In the genomic region with DNA sequence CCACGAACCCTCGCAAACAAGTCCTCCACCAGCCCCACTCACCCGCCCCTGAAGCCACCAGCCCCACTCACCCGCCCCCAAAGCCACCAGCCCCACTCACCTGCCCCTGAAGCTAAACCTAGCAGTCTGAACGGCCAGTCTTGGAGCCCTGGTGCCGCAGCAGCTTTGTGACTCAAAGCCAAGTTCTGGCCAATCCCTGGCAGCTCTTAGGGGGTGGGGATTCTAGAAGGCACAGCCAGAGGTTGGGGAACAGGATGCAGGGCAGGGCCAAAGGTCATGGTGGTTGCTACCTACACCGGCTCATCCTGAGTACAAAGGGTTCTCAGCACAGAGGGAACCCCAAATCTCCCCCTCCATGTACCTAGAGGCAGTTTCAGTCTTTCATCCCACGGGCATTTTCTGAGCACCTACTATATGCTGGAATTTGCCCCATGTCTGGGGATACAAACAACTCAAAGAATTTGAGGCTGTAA, we compare ENCODE assay signal across 8 cellular contexts. TPM values are rescaled to one million over a fixed set of nuclear protein-coding genes. Genes with fewer than 3 reads are reported as not detected.
DNase-seq lines count a peak whose midpoint lies in the region; ATAC-seq and TF ChIP-seq lines count a peak whose summit lies in the region.

A gene with protein sequence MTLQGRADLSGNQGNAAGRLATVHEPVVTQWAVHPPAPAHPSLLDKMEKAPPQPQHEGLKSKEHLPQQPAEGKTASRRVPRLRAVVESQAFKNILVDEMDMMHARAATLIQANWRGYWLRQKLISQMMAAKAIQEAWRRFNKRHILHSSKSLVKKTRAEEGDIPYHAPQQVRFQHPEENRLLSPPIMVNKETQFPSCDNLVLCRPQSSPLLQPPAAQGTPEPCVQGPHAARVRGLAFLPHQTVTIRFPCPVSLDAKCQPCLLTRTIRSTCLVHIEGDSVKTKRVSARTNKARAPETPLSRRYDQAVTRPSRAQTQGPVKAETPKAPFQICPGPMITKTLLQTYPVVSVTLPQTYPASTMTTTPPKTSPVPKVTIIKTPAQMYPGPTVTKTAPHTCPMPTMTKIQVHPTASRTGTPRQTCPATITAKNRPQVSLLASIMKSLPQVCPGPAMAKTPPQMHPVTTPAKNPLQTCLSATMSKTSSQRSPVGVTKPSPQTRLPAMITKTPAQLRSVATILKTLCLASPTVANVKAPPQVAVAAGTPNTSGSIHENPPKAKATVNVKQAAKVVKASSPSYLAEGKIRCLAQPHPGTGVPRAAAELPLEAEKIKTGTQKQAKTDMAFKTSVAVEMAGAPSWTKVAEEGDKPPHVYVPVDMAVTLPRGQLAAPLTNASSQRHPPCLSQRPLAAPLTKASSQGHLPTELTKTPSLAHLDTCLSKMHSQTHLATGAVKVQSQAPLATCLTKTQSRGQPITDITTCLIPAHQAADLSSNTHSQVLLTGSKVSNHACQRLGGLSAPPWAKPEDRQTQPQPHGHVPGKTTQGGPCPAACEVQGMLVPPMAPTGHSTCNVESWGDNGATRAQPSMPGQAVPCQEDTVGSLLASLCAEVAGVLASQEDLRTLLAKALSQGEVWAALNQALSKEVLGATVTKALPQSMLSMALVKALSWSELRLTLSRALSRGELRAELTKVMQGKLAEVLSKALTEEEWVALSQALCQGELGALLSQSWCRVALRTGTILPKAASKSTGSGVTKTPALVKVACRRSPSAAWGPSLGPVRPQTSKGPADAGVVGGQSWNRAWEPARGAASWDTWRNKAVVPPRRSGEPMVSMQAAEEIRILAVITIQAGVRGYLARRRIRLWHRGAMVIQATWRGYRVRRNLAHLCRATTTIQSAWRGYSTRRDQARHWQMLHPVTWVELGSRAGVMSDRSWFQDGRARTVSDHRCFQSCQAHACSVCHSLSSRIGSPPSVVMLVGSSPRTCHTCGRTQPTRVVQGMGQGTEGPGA (N-terminal part only) (minus strand): TSS at position 150 of the 473 bp plus-strand sequence. CDS start 4,974 bp downstream, outside the sequence.

- peaks cover 29 to 49% of the 10 kb centered on the region in 2 donors for H3K4me1 ChIP-seq in left lung
- peaks cover 36 to 61% of the 10 kb centered on the region in 2 donors for H3K4me1 ChIP-seq in thoracic aorta (ENCODE audit: control insufficient read depth in 1 of 2, low read depth in 2 of 2)

- peak within 1 kb of the TSS; percentile 3 for H3K4me3 Mint-ChIP-seq in activated CD4-positive, alpha-beta T cell treated with anti-CD3 and anti-CD28 coated beads for 36 hours

- ATAC-seq in activated CD4-positive, alpha-beta T cell treated with anti-CD3 and anti-CD28 coated beads for 36 hours, result peak; percentile 63
- ATAC-seq in left lung (no peak), thoracic aorta (ENCODE audit: insufficient number of reproducible peaks, low FRiP score, low read depth) (no peak), HG03565 (IDR thresholded peaks at IDR 0.05; ENCODE audit: unreplicated experiment) (no peak), GM18502 (IDR thresholded peaks at IDR 0.05; ENCODE audit: poor library complexity, unreplicated experiment) (no peak)

- H3K36me3 Mint-ChIP-seq in activated CD4-positive, alpha-beta T cell treated with anti-CD3 and anti-CD28 coated beads for 36 hours (ENCODE audit: low read depth), result peaks cover 21% of the 10 kb centered on the region

- H3K36me3 ChIP-seq in left lung (peaks cover 0 to 22% of the 10 kb centered on the region in 2 donors), thoracic aorta (peaks cover 21% of the 10 kb centered on the region)

- in situ Hi-C loops in astrocyte of the cerebellum (cut with HindIII; ENCODE audit: low sequenced_read_pairs), result no loop called here

- H3K27ac ChIP-seq in left lung, result peak within 1 kb of the TSS; percentile 47 to 58
- H3K27ac ChIP-seq in thoracic aorta, result peak within 1 kb of the TSS; percentile 50 to 58

- H3K9me3 Mint-ChIP-seq in activated CD4-positive, alpha-beta T cell treated with anti-CD3 and anti-CD28 coated beads for 36 hours (ENCODE audit: low read depth), result no peaks in the 10 kb centered on the region

- H3K27ac Mint-ChIP-seq in activated CD4-positive, alpha-beta T cell treated with anti-CD3 and anti-CD28 coated beads for 36 hours, result peak within 1 kb of the TSS; percentile 8

- H3K4me1 Mint-ChIP-seq in activated CD4-positive, alpha-beta T cell treated with anti-CD3 and anti-CD28 coated beads for 36 hours, result peaks cover 34% of the 10 kb centered on the region

- intact Hi-C loops in activated CD4-positive, alpha-beta T cell treated with anti-CD3 and anti-CD28 coated beads for 36 hours (cut with DNase I, micrococcal nuclease), result no loop called here
- intact Hi-C loops in left lung (cut with DNase I), result no loop called here

- no peaks in the 10 kb centered on the region for H3K27me3 Mint-ChIP-seq in activated CD4-positive, alpha-beta T cell treated with anti-CD3 and anti-CD28 coated beads for 36 hours

- no peaks in the 10 kb centered on the region for H3K9me3 ChIP-seq in left lung
- H3K9me3 ChIP-seq in thoracic aorta, result no peaks in the 10 kb centered on the region

- POLR2A ChIA-PET in activated CD4-positive, alpha-beta T cell treated with anti-CD3 and anti-CD28 coated beads for 36 hours (lab: Charles Lee), result interaction anchor here (0.6 to 11.4 kb wide), 4 partner anchors 26 to 106 kb away, joined by 3 to 284 read pairs (median 110); partner anchors contain the start of gene LSM4

- CTCF ChIA-PET in activated CD4-positive, alpha-beta T cell treated with anti-CD3 and anti-CD28 coated beads for 36 hours (lab: Charles Lee), result interaction anchor here (0.6 to 3.0 kb wide), 6 partner anchors 31 to 119 kb away, joined by 3 to 10 read pairs (median 4); partner anchors contain the start of gene LSM4

- no peak for TF ChIP-seq CTCF in astrocyte of the cerebellum (IDR thresholded peaks at IDR 0.05; ENCODE audit: low read depth, low read length, missing control alignments)
- TF ChIP-seq CTCF in left lung (IDR thresholded peaks at IDR 0.05), result no peak
- TF ChIP-seq CTCF in thoracic aorta (IDR thresholded peaks at IDR 0.05), result no peak

- H3K27me3 ChIP-seq in left lung, result no peaks in the 10 kb centered on the region
- no peaks in the 10 kb centered on the region for H3K27me3 ChIP-seq in thoracic aorta (replicated peaks; ENCODE audit: insufficient read depth)

- H3K4me3 ChIP-seq in astrocyte of the cerebellum (ENCODE audit: low read depth, low read length), result peak within 1 kb of the TSS; percentile 4
- H3K4me3 ChIP-seq in left lung, result no peak within 1 kb of the TSS
- peak within 1 kb of the TSS; percentile 19 for H3K4me3 ChIP-seq in thoracic aorta

- peak; percentile 62 for DNase-seq in activated CD4-positive, alpha-beta T cell treated with anti-CD3 and anti-CD28 coated beads for 36 hours
- no peak for DNase-seq in activated CD4-positive, alpha-beta T cell treated with anti-CD3 and anti-CD28 coated beads, Interleukin-2, amount 50 U/mL, for 4 hours
- DNase-seq in astrocyte of the cerebellum (ENCODE audit: low read depth) (no peak), left lung (no peak), thoracic aorta (ENCODE audit: low spot score) (no peak)
- DNase-seq in stimulated activated CD4-positive, alpha-beta T cell treated with anti-CD3 and anti-CD28 coated beads, Interleukin-4, amount 100 ng/mL, for 1 hour, result no peak

RNA-seq across cellular contexts. Expression of the gene that starts here (rescaled TPM):
- under 1 TPM; 0.40 to 0.43 TPM for total RNA-seq in activated CD4-positive, alpha-beta T cell treated with anti-CD3 and anti-CD28 coated beads for 36 hours
- total RNA-seq in left lung (1 to 10 TPM; 3.0 to 5.8 TPM), thoracic aorta (10 to 100 TPM in 1 of 2 donors, 1 to 10 TPM in 1; 8.7 to 29.2 TPM)

Comparison
In these comparisons a context has a peak if more than half of its experiments do, and no peak if none do; other contexts are left out.
1. Peak in DNase-seq and ATAC-seq in activated CD4-positive, alpha-beta T cell treated with anti-CD3 and anti-CD28 coated beads for 36 hours; RNA of the gene not detected or under 1 TPM.
2. H3K4me3 ChIP-seq: peak in astrocyte of the cerebellum (single experiment) and thoracic aorta (single experiment); none in left lung (0 of 2).